ENCODE assay signal across 1 cellular context in the genomic region with DNA sequence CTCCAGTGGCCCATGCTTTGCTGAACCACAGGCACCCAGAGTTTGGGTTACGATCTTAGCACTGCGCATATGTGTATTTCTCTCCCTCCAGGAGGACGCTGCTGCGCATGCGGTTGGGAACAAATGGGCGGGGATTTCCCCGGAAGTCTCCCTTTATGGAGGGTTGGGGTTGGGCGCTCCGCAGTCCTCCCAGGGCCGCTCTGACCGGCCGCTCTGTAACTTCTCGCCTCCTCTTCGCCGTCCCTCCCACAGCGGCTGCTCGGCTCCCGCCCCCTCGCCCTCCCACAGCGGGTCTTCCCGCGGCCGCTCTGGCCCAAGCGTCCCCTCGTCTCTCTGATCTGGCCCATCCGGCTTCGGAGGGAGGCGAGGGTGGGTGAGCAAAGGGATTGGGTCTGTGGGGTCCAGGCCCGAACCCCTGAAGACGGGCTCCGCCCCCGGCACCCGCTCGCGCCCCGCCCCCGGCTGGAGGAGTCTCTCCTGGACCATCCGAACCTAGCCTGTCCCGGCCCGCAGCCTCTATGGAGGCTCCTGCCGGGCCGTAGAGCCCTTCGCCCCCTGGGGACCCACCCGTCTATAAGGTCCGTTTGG.
TF ChIP-seq lines count a peak whose summit lies in the region.

A gene with protein sequence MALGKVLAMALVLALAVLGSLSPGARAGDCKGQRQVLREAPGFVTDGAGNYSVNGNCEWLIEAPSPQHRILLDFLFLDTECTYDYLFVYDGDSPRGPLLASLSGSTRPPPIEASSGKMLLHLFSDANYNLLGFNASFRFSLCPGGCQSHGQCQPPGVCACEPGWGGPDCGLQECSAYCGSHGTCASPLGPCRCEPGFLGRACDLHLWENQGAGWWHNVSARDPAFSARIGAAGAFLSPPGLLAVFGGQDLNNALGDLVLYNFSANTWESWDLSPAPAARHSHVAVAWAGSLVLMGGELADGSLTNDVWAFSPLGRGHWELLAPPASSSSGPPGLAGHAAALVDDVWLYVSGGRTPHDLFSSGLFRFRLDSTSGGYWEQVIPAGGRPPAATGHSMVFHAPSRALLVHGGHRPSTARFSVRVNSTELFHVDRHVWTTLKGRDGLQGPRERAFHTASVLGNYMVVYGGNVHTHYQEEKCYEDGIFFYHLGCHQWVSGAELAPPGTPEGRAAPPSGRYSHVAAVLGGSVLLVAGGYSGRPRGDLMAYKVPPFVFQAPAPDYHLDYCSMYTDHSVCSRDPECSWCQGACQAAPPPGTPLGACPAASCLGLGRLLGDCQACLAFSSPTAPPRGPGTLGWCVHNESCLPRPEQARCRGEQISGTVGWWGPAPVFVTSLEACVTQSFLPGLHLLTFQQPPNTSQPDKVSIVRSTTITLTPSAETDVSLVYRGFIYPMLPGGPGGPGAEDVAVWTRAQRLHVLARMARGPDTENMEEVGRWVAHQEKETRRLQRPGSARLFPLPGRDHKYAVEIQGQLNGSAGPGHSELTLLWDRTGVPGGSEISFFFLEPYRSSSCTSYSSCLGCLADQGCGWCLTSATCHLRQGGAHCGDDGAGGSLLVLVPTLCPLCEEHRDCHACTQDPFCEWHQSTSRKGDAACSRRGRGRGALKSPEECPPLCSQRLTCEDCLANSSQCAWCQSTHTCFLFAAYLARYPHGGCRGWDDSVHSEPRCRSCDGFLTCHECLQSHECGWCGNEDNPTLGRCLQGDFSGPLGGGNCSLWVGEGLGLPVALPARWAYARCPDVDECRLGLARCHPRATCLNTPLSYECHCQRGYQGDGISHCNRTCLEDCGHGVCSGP (N-terminal part only) (plus strand): TSS at position 328 of the 588 bp plus-strand sequence. CDS start 609 bp downstream, outside the sequence.

TF ChIP-seq in K562, 482 proteins besides CTCF, POLR2A, EP300 and RAD21 (continued from another document and continues in another):
- no peak for TF ChIP-seq PTRF (tag; IDR thresholded peaks at IDR 0.05)
- TF ChIP-seq, protein P1, sequence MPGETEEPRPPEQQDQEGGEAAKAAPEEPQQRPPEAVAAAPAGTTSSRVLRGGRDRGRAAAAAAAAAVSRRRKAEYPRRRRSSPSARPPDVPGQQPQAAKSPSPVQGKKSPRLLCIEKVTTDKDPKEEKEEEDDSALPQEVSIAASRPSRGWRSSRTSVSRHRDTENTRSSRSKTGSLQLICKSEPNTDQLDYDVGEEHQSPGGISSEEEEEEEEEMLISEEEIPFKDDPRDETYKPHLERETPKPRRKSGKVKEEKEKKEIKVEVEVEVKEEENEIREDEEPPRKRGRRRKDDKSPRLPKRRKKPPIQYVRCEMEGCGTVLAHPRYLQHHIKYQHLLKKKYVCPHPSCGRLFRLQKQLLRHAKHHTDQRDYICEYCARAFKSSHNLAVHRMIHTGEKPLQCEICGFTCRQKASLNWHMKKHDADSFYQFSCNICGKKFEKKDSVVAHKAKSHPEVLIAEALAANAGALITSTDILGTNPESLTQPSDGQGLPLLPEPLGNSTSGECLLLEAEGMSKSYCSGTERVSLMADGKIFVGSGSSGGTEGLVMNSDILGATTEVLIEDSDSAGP (CRISPR knock-in tag; IDR thresholded peaks at IDR 0.05): no peak
- TF ChIP-seq, protein P2, sequence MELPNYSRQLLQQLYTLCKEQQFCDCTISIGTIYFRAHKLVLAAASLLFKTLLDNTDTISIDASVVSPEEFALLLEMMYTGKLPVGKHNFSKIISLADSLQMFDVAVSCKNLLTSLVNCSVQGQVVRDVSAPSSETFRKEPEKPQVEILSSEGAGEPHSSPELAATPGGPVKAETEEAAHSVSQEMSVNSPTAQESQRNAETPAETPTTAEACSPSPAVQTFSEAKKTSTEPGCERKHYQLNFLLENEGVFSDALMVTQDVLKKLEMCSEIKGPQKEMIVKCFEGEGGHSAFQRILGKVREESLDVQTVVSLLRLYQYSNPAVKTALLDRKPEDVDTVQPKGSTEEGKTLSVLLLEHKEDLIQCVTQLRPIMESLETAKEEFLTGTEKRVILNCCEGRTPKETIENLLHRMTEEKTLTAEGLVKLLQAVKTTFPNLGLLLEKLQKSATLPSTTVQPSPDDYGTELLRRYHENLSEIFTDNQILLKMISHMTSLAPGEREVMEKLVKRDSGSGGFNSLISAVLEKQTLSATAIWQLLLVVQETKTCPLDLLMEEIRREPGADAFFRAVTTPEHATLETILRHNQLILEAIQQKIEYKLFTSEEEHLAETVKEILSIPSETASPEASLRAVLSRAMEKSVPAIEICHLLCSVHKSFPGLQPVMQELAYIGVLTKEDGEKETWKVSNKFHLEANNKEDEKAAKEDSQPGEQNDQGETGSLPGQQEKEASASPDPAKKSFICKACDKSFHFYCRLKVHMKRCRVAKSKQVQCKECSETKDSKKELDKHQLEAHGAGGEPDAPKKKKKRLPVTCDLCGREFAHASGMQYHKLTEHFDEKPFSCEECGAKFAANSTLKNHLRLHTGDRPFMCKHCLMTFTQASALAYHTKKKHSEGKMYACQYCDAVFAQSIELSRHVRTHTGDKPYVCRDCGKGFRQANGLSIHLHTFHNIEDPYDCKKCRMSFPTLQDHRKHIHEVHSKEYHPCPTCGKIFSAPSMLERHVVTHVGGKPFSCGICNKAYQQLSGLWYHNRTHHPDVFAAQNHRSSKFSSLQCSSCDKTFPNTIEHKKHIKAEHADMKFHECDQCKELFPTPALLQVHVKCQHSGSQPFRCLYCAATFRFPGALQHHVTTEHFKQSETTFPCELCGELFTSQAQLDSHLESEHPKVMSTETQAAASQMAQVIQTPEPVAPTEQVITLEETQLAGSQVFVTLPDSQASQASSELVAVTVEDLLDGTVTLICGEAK (IDR thresholded peaks at IDR 0.05): peak; percentile 78
- TF ChIP-seq, protein P2 (CRISPR knock-in tag; IDR thresholded peaks at IDR 0.05): no peak
- TF ChIP-seq, protein P3, sequence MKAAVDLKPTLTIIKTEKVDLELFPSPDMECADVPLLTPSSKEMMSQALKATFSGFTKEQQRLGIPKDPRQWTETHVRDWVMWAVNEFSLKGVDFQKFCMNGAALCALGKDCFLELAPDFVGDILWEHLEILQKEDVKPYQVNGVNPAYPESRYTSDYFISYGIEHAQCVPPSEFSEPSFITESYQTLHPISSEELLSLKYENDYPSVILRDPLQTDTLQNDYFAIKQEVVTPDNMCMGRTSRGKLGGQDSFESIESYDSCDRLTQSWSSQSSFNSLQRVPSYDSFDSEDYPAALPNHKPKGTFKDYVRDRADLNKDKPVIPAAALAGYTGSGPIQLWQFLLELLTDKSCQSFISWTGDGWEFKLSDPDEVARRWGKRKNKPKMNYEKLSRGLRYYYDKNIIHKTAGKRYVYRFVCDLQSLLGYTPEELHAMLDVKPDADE (conservative IDR thresholded peaks at IDR 0.05; ENCODE audit: control insufficient read depth, low read depth, low read length): no peak
- TF ChIP-seq NCOA1 (IDR thresholded peaks at IDR 0.05; ENCODE audit: low read depth): no peak
- TF ChIP-seq, protein P4, sequence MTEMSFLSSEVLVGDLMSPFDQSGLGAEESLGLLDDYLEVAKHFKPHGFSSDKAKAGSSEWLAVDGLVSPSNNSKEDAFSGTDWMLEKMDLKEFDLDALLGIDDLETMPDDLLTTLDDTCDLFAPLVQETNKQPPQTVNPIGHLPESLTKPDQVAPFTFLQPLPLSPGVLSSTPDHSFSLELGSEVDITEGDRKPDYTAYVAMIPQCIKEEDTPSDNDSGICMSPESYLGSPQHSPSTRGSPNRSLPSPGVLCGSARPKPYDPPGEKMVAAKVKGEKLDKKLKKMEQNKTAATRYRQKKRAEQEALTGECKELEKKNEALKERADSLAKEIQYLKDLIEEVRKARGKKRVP (CRISPR knock-in tag; IDR thresholded peaks at IDR 0.05): no peak
- TF ChIP-seq KAT2B (IDR thresholded peaks at IDR 0.05; ENCODE audit: low read depth, low read length): no peak
- TF ChIP-seq PPARD (CRISPR knock-in tag; IDR thresholded peaks at IDR 0.05): no peak
- no peak for TF ChIP-seq ZBED1 (IDR thresholded peaks at IDR 0.05)
- no peak for TF ChIP-seq ZNF133 (CRISPR knock-in tag; IDR thresholded peaks at IDR 0.05)
- TF ChIP-seq CHD1 (IDR thresholded peaks at IDR 0.05; ENCODE audit: low read length): no peak
- TF ChIP-seq, protein P5, sequence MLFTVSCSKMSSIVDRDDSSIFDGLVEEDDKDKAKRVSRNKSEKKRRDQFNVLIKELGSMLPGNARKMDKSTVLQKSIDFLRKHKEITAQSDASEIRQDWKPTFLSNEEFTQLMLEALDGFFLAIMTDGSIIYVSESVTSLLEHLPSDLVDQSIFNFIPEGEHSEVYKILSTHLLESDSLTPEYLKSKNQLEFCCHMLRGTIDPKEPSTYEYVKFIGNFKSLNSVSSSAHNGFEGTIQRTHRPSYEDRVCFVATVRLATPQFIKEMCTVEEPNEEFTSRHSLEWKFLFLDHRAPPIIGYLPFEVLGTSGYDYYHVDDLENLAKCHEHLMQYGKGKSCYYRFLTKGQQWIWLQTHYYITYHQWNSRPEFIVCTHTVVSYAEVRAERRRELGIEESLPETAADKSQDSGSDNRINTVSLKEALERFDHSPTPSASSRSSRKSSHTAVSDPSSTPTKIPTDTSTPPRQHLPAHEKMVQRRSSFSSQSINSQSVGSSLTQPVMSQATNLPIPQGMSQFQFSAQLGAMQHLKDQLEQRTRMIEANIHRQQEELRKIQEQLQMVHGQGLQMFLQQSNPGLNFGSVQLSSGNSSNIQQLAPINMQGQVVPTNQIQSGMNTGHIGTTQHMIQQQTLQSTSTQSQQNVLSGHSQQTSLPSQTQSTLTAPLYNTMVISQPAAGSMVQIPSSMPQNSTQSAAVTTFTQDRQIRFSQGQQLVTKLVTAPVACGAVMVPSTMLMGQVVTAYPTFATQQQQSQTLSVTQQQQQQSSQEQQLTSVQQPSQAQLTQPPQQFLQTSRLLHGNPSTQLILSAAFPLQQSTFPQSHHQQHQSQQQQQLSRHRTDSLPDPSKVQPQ (CRISPR knock-in tag; IDR thresholded peaks at IDR 0.05; ENCODE audit: borderline replicate concordance): no peak
- TF ChIP-seq, protein P6, sequence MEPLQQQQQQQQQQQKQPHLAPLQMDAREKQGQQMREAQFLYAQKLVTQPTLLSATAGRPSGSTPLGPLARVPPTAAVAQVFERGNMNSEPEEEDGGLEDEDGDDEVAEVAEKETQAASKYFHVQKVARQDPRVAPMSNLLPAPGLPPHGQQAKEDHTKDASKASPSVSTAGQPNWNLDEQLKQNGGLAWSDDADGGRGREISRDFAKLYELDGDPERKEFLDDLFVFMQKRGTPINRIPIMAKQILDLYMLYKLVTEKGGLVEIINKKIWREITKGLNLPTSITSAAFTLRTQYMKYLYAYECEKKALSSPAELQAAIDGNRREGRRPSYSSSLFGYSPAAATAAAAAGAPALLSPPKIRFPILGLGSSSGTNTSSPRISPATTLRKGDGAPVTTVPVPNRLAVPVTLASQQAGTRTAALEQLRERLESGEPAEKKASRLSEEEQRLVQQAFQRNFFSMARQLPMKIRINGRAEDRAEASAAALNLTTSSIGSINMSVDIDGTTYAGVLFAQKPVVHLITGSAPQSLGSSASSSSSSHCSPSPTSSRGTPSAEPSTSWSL (CRISPR knock-in tag; IDR thresholded peaks at IDR 0.05; ENCODE audit: borderline replicate concordance): no peak
- no peak for TF ChIP-seq ZNF764 (CRISPR knock-in tag; IDR thresholded peaks at IDR 0.05; ENCODE audit: low read depth)
- no peak for TF ChIP-seq BRD9 (IDR thresholded peaks at IDR 0.05; ENCODE audit: low read depth, partially characterized antibody)
- peak; percentile 97 for TF ChIP-seq XRCC5 (IDR thresholded peaks at IDR 0.05; ENCODE audit: low read depth, low read length)
- TF ChIP-seq, protein P7, sequence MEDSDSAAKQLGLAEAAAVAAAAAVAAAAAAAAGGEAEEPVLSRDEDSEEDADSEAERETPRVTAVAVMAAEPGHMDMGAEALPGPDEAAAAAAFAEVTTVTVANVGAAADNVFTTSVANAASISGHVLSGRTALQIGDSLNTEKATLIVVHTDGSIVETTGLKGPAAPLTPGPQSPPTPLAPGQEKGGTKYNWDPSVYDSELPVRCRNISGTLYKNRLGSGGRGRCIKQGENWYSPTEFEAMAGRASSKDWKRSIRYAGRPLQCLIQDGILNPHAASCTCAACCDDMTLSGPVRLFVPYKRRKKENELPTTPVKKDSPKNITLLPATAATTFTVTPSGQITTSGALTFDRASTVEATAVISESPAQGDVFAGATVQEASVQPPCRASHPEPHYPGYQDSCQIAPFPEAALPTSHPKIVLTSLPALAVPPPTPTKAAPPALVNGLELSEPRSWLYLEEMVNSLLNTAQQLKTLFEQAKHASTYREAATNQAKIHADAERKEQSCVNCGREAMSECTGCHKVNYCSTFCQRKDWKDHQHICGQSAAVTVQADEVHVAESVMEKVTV (CRISPR knock-in tag; IDR thresholded peaks at IDR 0.05): 0 out of 2 replicates have a peak, but pooled peaks have one; percentile 51
- no peak for TF ChIP-seq CBX8 (IDR thresholded peaks at IDR 0.05; ENCODE audit: borderline replicate concordance, extremely low read depth, low read depth, low read length, poor library complexity, severe bottlenecking)
- peak; percentile 58 for TF ChIP-seq ZFP36 (IDR thresholded peaks at IDR 0.05; ENCODE audit: low read depth, low read length, partially characterized antibody)
- TF ChIP-seq, protein P8, sequence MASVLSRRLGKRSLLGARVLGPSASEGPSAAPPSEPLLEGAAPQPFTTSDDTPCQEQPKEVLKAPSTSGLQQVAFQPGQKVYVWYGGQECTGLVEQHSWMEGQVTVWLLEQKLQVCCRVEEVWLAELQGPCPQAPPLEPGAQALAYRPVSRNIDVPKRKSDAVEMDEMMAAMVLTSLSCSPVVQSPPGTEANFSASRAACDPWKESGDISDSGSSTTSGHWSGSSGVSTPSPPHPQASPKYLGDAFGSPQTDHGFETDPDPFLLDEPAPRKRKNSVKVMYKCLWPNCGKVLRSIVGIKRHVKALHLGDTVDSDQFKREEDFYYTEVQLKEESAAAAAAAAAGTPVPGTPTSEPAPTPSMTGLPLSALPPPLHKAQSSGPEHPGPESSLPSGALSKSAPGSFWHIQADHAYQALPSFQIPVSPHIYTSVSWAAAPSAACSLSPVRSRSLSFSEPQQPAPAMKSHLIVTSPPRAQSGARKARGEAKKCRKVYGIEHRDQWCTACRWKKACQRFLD (CRISPR knock-in tag; IDR thresholded peaks at IDR 0.05): no peak
